In genomic region chr6:90720404-90720803, GRCh38 we compare ENCODE assay signal across 16 cellular contexts.
DNase-seq lines count a peak whose midpoint lies in the region; ATAC-seq and TF ChIP-seq lines count a peak whose summit lies in the region.
"Had no signal": no experiment of that assay in that cellular context is flagged by ENCODE, and none has a peak within 500 bp of the region (broad histone marks: within the 10 kb centered on the region; RNA-seq: fewer than 3 reads in every experiment).

No MANE protein-coding gene starts in this region.

- no peak for ATAC-seq in sciatic nerve

- H3K27me3 Mint-ChIP-seq in activated CD4-positive, alpha-beta T cell treated with anti-CD3 and anti-CD28 coated beads, Interleukin-2, amount 10 ng/mL, durations not matched to agents 7 days and 5 days: peaks cover 14% of the 10 kb centered on the region

- intact Hi-C loops in sciatic nerve (cut with DNase I): no loop called here

- DNase-seq in NCI-H1105 treated with DMSO at 0.1 percent for 48 hours (lab: John Stamatoyannopoulos, UW) (peak; percentile 36), NCI-H1105 (lab: John Stamatoyannopoulos, UW) (no peak), HEK293T (ENCODE audit: extremely low spot score) (no peak), NCI-H2227 (lab: John Stamatoyannopoulos, UW; ENCODE audit: unreplicated experiment) (peak; percentile 23), kidney tubule cell (ENCODE audit: low spot score) (peak; percentile 10), sciatic nerve (ENCODE audit: low spot score) (no peak), iPS-NIHi7 (ENCODE audit: extremely low spot score) (no peak)
- DNase-seq in activated CD4-positive, alpha-beta T cell treated with anti-CD3 and anti-CD28 coated beads, Interleukin-2, amount 10 ng/mL, durations not matched to agents 7 days and 5 days: no peak
- DNase-seq: 8988T; Calu3; CD4-positive, alpha-beta memory T cell; DMS79; GM23248; NCI-H1694 treated with DMSO at 0.1 percent for 48 hours; NCI-H526 treated with DMSO at 0.1 percent for 48 hours; SHP77 treated with DMSO at 0.1 percent for 48 hours had no signal

- CTCF ChIA-PET in HEK293T (lab: Yijun Ruan, JAX): no interaction called here
- CTCF ChIA-PET in activated CD4-positive, alpha-beta T cell treated with anti-CD3 and anti-CD28 coated beads, Interleukin-2, amount 10 ng/mL, durations not matched to agents 7 days and 5 days (lab: Charles Lee): no interaction called here

- no peaks in the 10 kb centered on the region for H3K9me3 Mint-ChIP-seq in activated CD4-positive, alpha-beta T cell treated with anti-CD3 and anti-CD28 coated beads, Interleukin-2, amount 10 ng/mL, durations not matched to agents 7 days and 5 days
- H3K9me3 Mint-ChIP-seq: CD4-positive, alpha-beta memory T cell had no signal

- POLR2A ChIA-PET in HEK293T (lab: Yijun Ruan, JAX): no interaction called here
- POLR2A ChIA-PET in activated CD4-positive, alpha-beta T cell treated with anti-CD3 and anti-CD28 coated beads, Interleukin-2, amount 10 ng/mL, durations not matched to agents 7 days and 5 days (lab: Charles Lee): no interaction called here

- no peaks in the 10 kb centered on the region for H3K4me1 Mint-ChIP-seq in activated CD4-positive, alpha-beta T cell treated with anti-CD3 and anti-CD28 coated beads, Interleukin-2, amount 10 ng/mL, durations not matched to agents 7 days and 5 days
- H3K4me1 Mint-ChIP-seq: CD4-positive, alpha-beta memory T cell had no signal

- no peak overlapping the region for H3K4me3 Mint-ChIP-seq in activated CD4-positive, alpha-beta T cell treated with anti-CD3 and anti-CD28 coated beads, Interleukin-2, amount 10 ng/mL, durations not matched to agents 7 days and 5 days
- H3K4me3 Mint-ChIP-seq: CD4-positive, alpha-beta memory T cell had no signal

- no peaks in the 10 kb centered on the region for H3K36me3 Mint-ChIP-seq in activated CD4-positive, alpha-beta T cell treated with anti-CD3 and anti-CD28 coated beads, Interleukin-2, amount 10 ng/mL, durations not matched to agents 7 days and 5 days (ENCODE audit: low read depth)
- H3K36me3 Mint-ChIP-seq: CD4-positive, alpha-beta memory T cell had no signal

- H3K27ac Mint-ChIP-seq in activated CD4-positive, alpha-beta T cell treated with anti-CD3 and anti-CD28 coated beads, Interleukin-2, amount 10 ng/mL, durations not matched to agents 7 days and 5 days: no peak overlapping the region
- H3K27ac Mint-ChIP-seq: CD4-positive, alpha-beta memory T cell had no signal

TF ChIP-seq in HEK293T, 16 proteins besides CTCF, POLR2A, EP300 and RAD21:
- TF ChIP-seq PKNOX1 (IDR thresholded peaks at IDR 0.05) (peak; percentile 71), SUZ12 (IDR thresholded peaks at IDR 0.05) (no peak)

Comparison
In these comparisons a context has a peak if more than half of its experiments do, and no peak if none do; other contexts are left out.
1. DNase-seq: peak in NCI-H1105 treated with DMSO at 0.1 percent for 48 hours (single experiment), NCI-H2227 (single experiment) and kidney tubule cell (single experiment); none in NCI-H1105 (single experiment), HEK293T (single experiment), sciatic nerve (single experiment), iPS-NIHi7 (single experiment) and activated CD4-positive, alpha-beta T cell treated with anti-CD3 and anti-CD28 coated beads, Interleukin-2, amount 10 ng/mL, durations not matched to agents 7 days and 5 days (single experiment).